ENCODE assay signal across 19 cellular contexts in genomic region chr5:131225282-131225974, GRCh38. TPM values are rescaled to one million over a fixed set of nuclear protein-coding genes. Genes with fewer than 3 reads are reported as not detected.
A peak's percentile ranks its signal among the peaks of the same experiment; 100 is the strongest.
DNase-seq lines count a peak whose midpoint lies in the region; ATAC-seq and TF ChIP-seq lines count a peak whose summit lies in the region.
"Had no signal": no experiment of that assay in that cellular context is flagged by ENCODE, and none has a peak within 500 bp of the region (broad histone marks: within the 10 kb centered on the region; RNA-seq: fewer than 3 reads in every experiment).

No MANE protein-coding gene starts in this region.

- CTCF ChIA-PET in activated CD8-positive, alpha-beta T cell treated with anti-CD3 and anti-CD28 coated beads, Interleukin-2, amount 10 ng/mL, durations not matched to agents 7 days and 5 days (lab: Charles Lee) = interaction anchor here (0.9 to 3.1 kb wide), 5 partner anchors 10 to 36 kb away, joined by 3 to 14 read pairs (median 5); no protein-coding TSS in a partner anchor

- H3K4me3 ChIP-seq in OCI-LY3 (ENCODE audit: low read length) (peak overlapping the region; percentile 89), mucosa of rectum (ENCODE audit: low read length in 2 of 2) (peak overlapping the region; percentile 4 to 7)
- H3K4me3 ChIP-seq: SJSA1 had no signal

- no peaks in the 10 kb centered on the region for H3K27me3 ChIP-seq in OCI-LY3 (ENCODE audit: low read depth, low read length)
- H3K27me3 ChIP-seq in mucosa of rectum (ENCODE audit: control insufficient read depth in 2 of 2, insufficient read depth in 2 of 2, low read length in 2 of 2) = no peaks in the 10 kb centered on the region
- H3K27me3 ChIP-seq: SJSA1 had no signal

- peak overlapping the region; percentile 82 for H3K4me2 ChIP-seq in OCI-LY3 (ENCODE audit: low read length)

- no peaks in the 10 kb centered on the region for H3K27me3 Mint-ChIP-seq in activated CD8-positive, alpha-beta T cell treated with anti-CD3 and anti-CD28 coated beads, Interleukin-2, amount 10 ng/mL, durations not matched to agents 7 days and 5 days (ENCODE audit: low read depth)

- H3K9ac ChIP-seq in OCI-LY3 (ENCODE audit: low read length) = peak overlapping the region; percentile 93
- no peak overlapping the region for H3K9ac ChIP-seq in mucosa of rectum (ENCODE audit: low read depth in 1 of 2, low read length in 2 of 2)

- H3K36me3 Mint-ChIP-seq in activated CD8-positive, alpha-beta T cell treated with anti-CD3 and anti-CD28 coated beads, Interleukin-2, amount 10 ng/mL, durations not matched to agents 7 days and 5 days (ENCODE audit: low read depth) = peaks cover 10% of the 10 kb centered on the region

- H3K27ac Mint-ChIP-seq in activated CD8-positive, alpha-beta T cell treated with anti-CD3 and anti-CD28 coated beads, Interleukin-2, amount 10 ng/mL, durations not matched to agents 7 days and 5 days = no peak overlapping the region

- POLR2A ChIA-PET in activated CD8-positive, alpha-beta T cell treated with anti-CD3 and anti-CD28 coated beads, Interleukin-2, amount 10 ng/mL, durations not matched to agents 7 days and 5 days (lab: Charles Lee) = interaction anchor here (0.5 to 2.6 kb wide), 6 partner anchors 16 to 442 kb away, joined by 3 to 15 read pairs (median 4); partner anchors contain the start of gene CDC42SE2

- H3K27ac ChIP-seq in OCI-LY3 (ENCODE audit: low read length) (peak overlapping the region; percentile 97), mucosa of rectum (ENCODE audit: low read depth in 2 of 2, low read length in 2 of 2) (peak overlapping the region; percentile 71 to 82)
- H3K27ac ChIP-seq: SJSA1 had no signal

- H3K79me2 ChIP-seq in OCI-LY3 (ENCODE audit: low read length) = peaks cover 60% of the 10 kb centered on the region

- no peak overlapping the region for H3K4me3 Mint-ChIP-seq in activated CD8-positive, alpha-beta T cell treated with anti-CD3 and anti-CD28 coated beads, Interleukin-2, amount 10 ng/mL, durations not matched to agents 7 days and 5 days

- H3K36me3 ChIP-seq in OCI-LY3 (replicated peaks; ENCODE audit: low read depth, low read length) (peaks cover 9% of the 10 kb centered on the region), mucosa of rectum (ENCODE audit: control insufficient read depth in 2 of 2, insufficient read depth in 2 of 2, low read length in 2 of 2) (no peaks in the 10 kb centered on the region)
- H3K36me3 ChIP-seq: SJSA1 had no signal

- TF ChIP-seq CTCF in OCI-LY3 (IDR thresholded peaks at IDR 0.05; ENCODE audit: low read depth, low read length) = no peak

- H3K9me3 Mint-ChIP-seq in activated CD8-positive, alpha-beta T cell treated with anti-CD3 and anti-CD28 coated beads, Interleukin-2, amount 10 ng/mL, durations not matched to agents 7 days and 5 days (ENCODE audit: insufficient read depth) = no peaks in the 10 kb centered on the region

- DNase-seq in NCI-H1694 treated with DMSO at 0.1 percent for 48 hours (lab: John Stamatoyannopoulos, UW) = no peak
- DNase-seq in activated CD8-positive, alpha-beta T cell treated with anti-CD3 and anti-CD28 coated beads, Interleukin-2, amount 10 ng/mL, durations not matched to agents 7 days and 5 days = no peak
- DNase-seq: Calu3, DMS153, DND-41, KG1, MM.1S, NCI-H2029 treated with DMSO at 0.1 percent for 48 hours, NCI-H446 treated with DMSO at 0.1 percent for 48 hours, NCI-H526, NCI-H82, RPMI8226 had no signal

- peaks cover 19% of the 10 kb centered on the region for H3K4me1 Mint-ChIP-seq in activated CD8-positive, alpha-beta T cell treated with anti-CD3 and anti-CD28 coated beads, Interleukin-2, amount 10 ng/mL, durations not matched to agents 7 days and 5 days (ENCODE audit: low read depth)

- H4K20me1 ChIP-seq in OCI-LY3 (ENCODE audit: insufficient read depth, low read length) = no peaks in the 10 kb centered on the region

- no peak overlapping the region for H2AFZ ChIP-seq in OCI-LY3 (ENCODE audit: low read depth, low read length)

- peaks cover 71% of the 10 kb centered on the region for H3K4me1 ChIP-seq in OCI-LY3 (ENCODE audit: low read length)
- peaks cover 25 to 27% of the 10 kb centered on the region in 2 donors for H3K4me1 ChIP-seq in mucosa of rectum (ENCODE audit: control insufficient read depth in 2 of 2, insufficient read depth in 2 of 2, low read length in 2 of 2)
- H3K4me1 ChIP-seq: SJSA1 had no signal

- H3K9me3 ChIP-seq in OCI-LY3 (ENCODE audit: insufficient read depth, low read length) (no peaks in the 10 kb centered on the region), mucosa of rectum (ENCODE audit: control insufficient read depth in 2 of 2, low read length in 2 of 2) (no peaks in the 10 kb centered on the region)
- H3K9me3 ChIP-seq: SJSA1 had no signal

- ATAC-seq in GM19324 (IDR thresholded peaks at IDR 0.05; ENCODE audit: low FRiP score, unreplicated experiment) (peak; percentile 3), HG03521 (IDR thresholded peaks at IDR 0.05; ENCODE audit: unreplicated experiment) (no peak), GM21717 (IDR thresholded peaks at IDR 0.05; ENCODE audit: unreplicated experiment) (no peak)
- ATAC-seq in activated CD8-positive, alpha-beta T cell treated with anti-CD3 and anti-CD28 coated beads, Interleukin-2, amount 10 ng/mL, durations not matched to agents 7 days and 5 days = no peak
- ATAC-seq: HCT116 had no signal

RNA-seq across cellular contexts. Expression of gene CDC42SE2, which starts 38.4 kb away (rescaled TPM):
- total RNA-seq in activated CD8-positive, alpha-beta T cell treated with anti-CD3 and anti-CD28 coated beads, Interleukin-2, amount 10 ng/mL, durations not matched to agents 7 days and 5 days = 100 to 1,000 TPM; 115 to 126 TPM

RNA-seq across cellular contexts. Expression of gene LYRM7, which starts 54.7 kb away (rescaled TPM):
- total RNA-seq in activated CD8-positive, alpha-beta T cell treated with anti-CD3 and anti-CD28 coated beads, Interleukin-2, amount 10 ng/mL, durations not matched to agents 7 days and 5 days = 10 to 100 TPM; 16.3 to 17.8 TPM
